Comparison of ENCODE assay signal across 1 cellular context in the genomic region with DNA sequence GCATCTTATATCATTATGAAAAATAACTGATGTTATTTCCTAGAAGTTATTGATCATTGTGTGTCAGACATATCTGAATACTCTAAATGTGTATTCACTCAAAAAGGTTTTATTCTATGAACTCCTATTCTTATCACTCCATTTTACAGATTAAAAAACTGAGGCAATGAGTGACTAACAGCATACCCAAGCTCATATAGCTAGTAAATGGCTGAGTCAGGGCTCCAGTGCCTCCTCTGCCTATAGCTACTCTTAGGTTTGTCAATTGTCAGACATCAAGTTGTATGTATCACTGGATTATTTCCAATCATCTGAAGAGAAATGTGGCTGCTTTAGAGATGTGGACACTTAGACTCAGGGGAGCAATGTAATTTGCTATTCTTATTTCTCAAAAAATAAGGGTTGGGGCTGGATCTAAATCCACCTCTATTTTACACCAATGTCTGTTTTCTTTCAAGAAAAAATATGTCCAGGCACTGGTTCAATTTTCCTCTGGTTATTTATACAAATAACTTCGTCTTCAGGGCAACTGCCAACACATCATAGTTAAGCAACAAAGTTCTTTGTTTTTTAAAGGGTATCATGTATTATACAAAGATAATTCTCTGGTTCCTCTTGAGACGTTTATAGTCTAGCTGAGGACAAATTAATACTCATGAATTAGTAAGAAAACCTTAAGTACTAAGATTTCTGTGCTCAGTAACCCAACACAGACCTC.
TF ChIP-seq lines count a peak whose summit lies in the region.

No MANE protein-coding gene starts in this region.

TF ChIP-seq in K562, 482 proteins besides CTCF, POLR2A, EP300 and RAD21 (continued from another document):
- TF ChIP-seq, protein P1, sequence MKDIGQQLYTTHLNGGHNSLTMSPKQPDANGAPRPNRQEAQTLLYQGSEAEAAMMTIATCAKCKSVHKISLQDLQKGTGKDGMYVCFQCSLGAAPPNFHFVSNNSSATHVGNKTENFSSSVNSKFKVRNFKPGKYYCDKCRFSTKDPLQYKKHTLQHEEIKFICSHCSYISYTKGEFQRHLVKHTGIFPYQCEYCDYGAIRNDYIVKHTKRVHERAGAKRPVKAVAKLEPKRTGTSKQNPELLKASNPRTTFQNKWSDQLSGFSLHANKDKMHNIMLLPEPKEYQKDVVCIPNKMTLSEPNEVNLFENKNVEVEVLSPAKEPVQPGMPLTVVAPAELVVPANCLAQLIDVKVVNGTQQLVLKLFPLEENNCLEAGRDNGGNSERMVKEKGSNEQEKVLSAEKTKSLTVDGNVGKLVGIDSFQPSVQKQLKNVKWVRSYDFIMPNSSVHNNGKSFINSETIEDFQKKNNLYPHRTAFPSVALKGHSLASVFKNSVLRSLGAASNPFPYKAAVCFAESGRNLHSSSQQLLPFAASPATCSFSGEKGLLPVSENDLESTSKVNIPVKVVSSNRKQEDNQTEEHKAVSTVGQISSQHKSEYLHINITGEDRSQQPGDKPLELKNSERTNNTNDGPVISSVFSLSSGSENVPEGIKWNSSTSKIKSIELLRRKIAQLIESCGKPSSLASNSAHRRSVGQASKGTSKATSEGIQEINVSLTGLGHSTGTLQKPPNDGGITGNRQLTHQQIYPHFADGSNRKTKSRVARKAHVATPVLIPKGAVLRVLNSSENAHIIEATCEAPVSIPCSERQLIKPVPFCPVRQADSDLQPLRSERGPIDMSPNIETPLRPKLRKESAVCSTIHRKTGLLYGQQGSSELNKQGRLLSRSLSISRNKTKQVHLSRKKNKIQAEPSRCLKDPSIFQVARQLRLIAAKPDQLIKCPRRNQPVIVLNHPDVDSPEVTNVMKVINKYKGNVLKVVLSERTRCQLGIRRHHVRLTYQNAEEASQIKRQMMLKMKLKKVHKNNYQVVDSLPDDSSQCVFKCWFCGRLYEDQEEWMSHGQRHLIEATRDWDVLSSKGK (CRISPR knock-in tag; IDR thresholded peaks at IDR 0.05): no peak
- peak; percentile 92 for TF ChIP-seq RBM25 (IDR thresholded peaks at IDR 0.05; ENCODE audit: low read depth, low read length, severe bottlenecking)
- TF ChIP-seq CHD4 (IDR thresholded peaks at IDR 0.05; ENCODE audit: insufficient read depth, insufficient replicate concordance, low read depth, low read length, poor library complexity, severe bottlenecking): peak; percentile 77
- TF ChIP-seq, protein P2, sequence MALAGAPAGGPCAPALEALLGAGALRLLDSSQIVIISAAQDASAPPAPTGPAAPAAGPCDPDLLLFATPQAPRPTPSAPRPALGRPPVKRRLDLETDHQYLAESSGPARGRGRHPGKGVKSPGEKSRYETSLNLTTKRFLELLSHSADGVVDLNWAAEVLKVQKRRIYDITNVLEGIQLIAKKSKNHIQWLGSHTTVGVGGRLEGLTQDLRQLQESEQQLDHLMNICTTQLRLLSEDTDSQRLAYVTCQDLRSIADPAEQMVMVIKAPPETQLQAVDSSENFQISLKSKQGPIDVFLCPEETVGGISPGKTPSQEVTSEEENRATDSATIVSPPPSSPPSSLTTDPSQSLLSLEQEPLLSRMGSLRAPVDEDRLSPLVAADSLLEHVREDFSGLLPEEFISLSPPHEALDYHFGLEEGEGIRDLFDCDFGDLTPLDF (CRISPR knock-in tag; IDR thresholded peaks at IDR 0.05): no peak
- peak; percentile 86 for TF ChIP-seq BCOR (IDR thresholded peaks at IDR 0.05)
- TF ChIP-seq PPARD (CRISPR knock-in tag; IDR thresholded peaks at IDR 0.05): no peak
- TF ChIP-seq HDAC2 (IDR thresholded peaks at IDR 0.05): peak; percentile 74; the same call in 1 of the 2 replicates
- no peak for TF ChIP-seq ZZZ3 (IDR thresholded peaks at IDR 0.05)
- no peak for TF ChIP-seq ZNF408 (CRISPR knock-in tag; IDR thresholded peaks at IDR 0.05; ENCODE audit: low read depth)
TF ChIP-seq in K562: peak in this region for 8.
